8 cellular contexts compared by ENCODE assay signal in genomic region chr1:147084273-147085096, GRCh38.
DNase-seq lines count a peak whose midpoint lies in the region; ATAC-seq and TF ChIP-seq lines count a peak whose summit lies in the region.

No MANE protein-coding gene starts in this region.

- H3K27ac Mint-ChIP-seq in activated B cell treated with CpG ODN at 0.5 μM for 24 hours: peak overlapping the region; percentile 100

- TF ChIP-seq CTCF in GM12865 (IDR thresholded peaks at IDR 0.05; ENCODE audit: insufficient read depth, low read depth, low read length, missing control alignments) (no peak), activated B cell treated with CpG ODN at 0.5 μM for 24 hours (IDR thresholded peaks at IDR 0.05) (no peak)

- H3K27me3 Mint-ChIP-seq in activated B cell treated with CpG ODN at 0.5 μM for 24 hours: peaks cover 36% of the 10 kb centered on the region

- ATAC-seq in HG02642 (IDR thresholded peaks at IDR 0.05; ENCODE audit: poor library complexity, unreplicated experiment): peak; percentile 71
- ATAC-seq in activated B cell treated with CpG ODN at 0.5 μM for 24 hours (ENCODE audit: low read depth): peak; percentile 80

- peak; percentile 96 for DNase-seq in GM12865 (ENCODE audit: low read depth)
- DNase-seq in NCI-H1930 (lab: John Stamatoyannopoulos, UW): peak; percentile 82
- DNase-seq in activated B cell treated with CpG ODN at 0.5 μM for 24 hours: peak; percentile 72
- peak; percentile 90 for DNase-seq in cerebellar cortex (ENCODE audit: low spot score)
- DNase-seq in kidney glomerular epithelial cell (lab: John Stamatoyannopoulos, UW): peak; percentile 73
- peak; percentile 85 to 88 for DNase-seq in stimulated activated CD4-positive, alpha-beta T cell treated with anti-CD3 and anti-CD28 coated beads, Interleukin-15, amount 100 ng/mL, for 48 hours (ENCODE audit: low read depth in 2 of 2)
- DNase-seq in AML-193 (lab: John Stamatoyannopoulos, UW): no peak

- CTCF ChIA-PET in activated B cell treated with CpG ODN at 0.5 μM for 24 hours (lab: Charles Lee): interaction anchor here (1.6 kb wide), 1 partner anchor 158 kb away, joined by 4 read pairs; the partner anchor contains the start of gene CHD1L

- peaks cover 30% of the 10 kb centered on the region for H3K4me1 Mint-ChIP-seq in activated B cell treated with CpG ODN at 0.5 μM for 24 hours

- peak overlapping the region; percentile 93 for H3K4me3 Mint-ChIP-seq in activated B cell treated with CpG ODN at 0.5 μM for 24 hours

- POLR2A ChIA-PET in activated B cell treated with CpG ODN at 0.5 μM for 24 hours (lab: Charles Lee): interaction anchor here (0.6 to 2.1 kb wide), 39 partner anchors 8 to 1896 kb away, joined by 3 to 99 read pairs (median 6); partner anchors contain the start of genes CHD1L, NBPF12 and PRKAB2

- H3K4me3 ChIP-seq in GM12865 (ENCODE audit: low read depth, low read length): peak overlapping the region; percentile 64

- peaks cover 7% of the 10 kb centered on the region for H3K9me3 Mint-ChIP-seq in activated B cell treated with CpG ODN at 0.5 μM for 24 hours

- intact Hi-C loops in activated B cell treated with CpG ODN at 0.5 μM for 24 hours (cut with micrococcal nuclease): loop anchor here (2.0 to 10.0 kb wide), 3 partner anchors 38 to 158 kb away; partner anchors contain the start of genes CHD1L and PRKAB2

- no peaks in the 10 kb centered on the region for H3K36me3 Mint-ChIP-seq in activated B cell treated with CpG ODN at 0.5 μM for 24 hours (ENCODE audit: low read depth)

Comparison
In these comparisons a context has a peak if more than half of its experiments do, and no peak if none do; other contexts are left out.
1. DNase-seq: peak in GM12865 (single experiment), NCI-H1930 (2 of 2), activated B cell treated with CpG ODN at 0.5 μM for 24 hours (single experiment), cerebellar cortex (single experiment), kidney glomerular epithelial cell (single experiment) and stimulated activated CD4-positive, alpha-beta T cell treated with anti-CD3 and anti-CD28 coated beads, Interleukin-15, amount 100 ng/mL, for 48 hours (2 of 2); none in AML-193 (0 of 2).